28 cellular contexts compared by ENCODE assay signal in the genomic region with DNA sequence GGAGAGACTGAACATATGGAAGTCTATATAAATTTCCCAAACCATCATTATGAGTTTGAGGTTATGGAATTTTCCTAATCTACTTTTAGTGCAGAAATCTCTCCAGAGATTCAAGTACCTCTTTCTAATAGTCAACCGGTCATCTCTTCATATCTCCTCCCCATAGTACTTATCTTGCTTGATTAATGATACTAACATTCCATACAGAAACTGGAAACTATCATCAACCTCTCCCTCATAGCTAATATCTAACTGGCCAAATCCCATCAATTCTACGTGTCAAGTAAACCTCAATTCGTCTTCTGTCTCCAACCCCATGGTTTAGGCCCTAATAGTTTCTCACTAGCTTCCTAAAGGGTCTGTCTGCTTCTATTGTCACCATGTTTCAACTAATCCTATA. TPM values are rescaled to one million over a fixed set of nuclear protein-coding genes. Genes with fewer than 3 reads are reported as not detected.
"Had no signal": no experiment of that assay in that cellular context is flagged by ENCODE, and none has a peak within 500 bp of the region (broad histone marks: within the 10 kb centered on the region; RNA-seq: fewer than 3 reads in every experiment).

No MANE protein-coding gene starts in this region.

- H3K9me3 ChIP-seq: colonic mucosa, esophagus muscularis mucosa, esophagus squamous epithelium, gastrocnemius medialis, gastroesophageal sphincter, heart left ventricle, heart right ventricle had no signal

- H3K27ac ChIP-seq: colonic mucosa, coronary artery, dorsolateral prefrontal cortex, epithelial cell of prostate, esophagus muscularis mucosa, esophagus squamous epithelium, foreskin keratinocyte, gastrocnemius medialis, gastroesophageal sphincter, heart left ventricle, heart right ventricle had no signal

- H3K27me3 ChIP-seq: esophagus muscularis mucosa, esophagus squamous epithelium, foreskin keratinocyte, gastrocnemius medialis, gastroesophageal sphincter, heart left ventricle, heart right ventricle had no signal

- H3K4me3 Mint-ChIP-seq: dendritic cell treated with granulocyte-macrophage colony-stimulating factor and Interleukin-4, amounts not matched to agents 40 ng/mL and 50 ng/mL, for 4 days; effector memory CD8-positive, alpha-beta T cell; endodermal cell had no signal

- H3K9me3 Mint-ChIP-seq: endodermal cell had no signal

- H3K27me3 Mint-ChIP-seq: dendritic cell treated with granulocyte-macrophage colony-stimulating factor and Interleukin-4, amounts not matched to agents 40 ng/mL and 50 ng/mL, for 4 days; effector memory CD8-positive, alpha-beta T cell had no signal

- FAIRE-seq: colon, endometrium, endothelial cell of umbilical vein, frontal cortex had no signal

- DNase-seq: colonic mucosa; cortex of kidney; dermis blood vessel endothelial cell; dorsolateral prefrontal cortex; effector CD4-positive, alpha-beta T cell; effector CD8-positive, alpha-beta T cell; effector memory CD8-positive, alpha-beta T cell; endodermal cell; erythroblast; esophagus squamous epithelium; foreskin fibroblast; foreskin keratinocyte; foreskin melanocyte; gastrocnemius medialis; glutamatergic neuron; head of caudate nucleus; heart left ventricle; heart right ventricle had no signal

- H3K27ac Mint-ChIP-seq: dendritic cell treated with granulocyte-macrophage colony-stimulating factor and Interleukin-4, amounts not matched to agents 40 ng/mL and 50 ng/mL, for 4 days; effector memory CD8-positive, alpha-beta T cell; endodermal cell had no signal

- H3K4me1 ChIP-seq: colonic mucosa, esophagus muscularis mucosa, esophagus squamous epithelium, foreskin keratinocyte, gastrocnemius medialis, gastroesophageal sphincter, heart left ventricle, heart right ventricle had no signal

- H3K36me3 ChIP-seq: colonic mucosa, esophagus muscularis mucosa, esophagus squamous epithelium, gastrocnemius medialis, gastroesophageal sphincter, heart left ventricle, heart right ventricle had no signal

- H3K4me3 ChIP-seq: colonic mucosa, coronary artery, dorsolateral prefrontal cortex, esophagus muscularis mucosa, esophagus squamous epithelium, gastrocnemius medialis, gastroesophageal sphincter, heart left ventricle, heart right ventricle had no signal

RNA-seq across cellular contexts. Expression of a gene that starts 44.4 kb away (rescaled TPM):
- total RNA-seq: dermis microvascular lymphatic vessel endothelial cell had no signal
